Comparison of ENCODE assay signal across 11 cellular contexts in the genomic region with DNA sequence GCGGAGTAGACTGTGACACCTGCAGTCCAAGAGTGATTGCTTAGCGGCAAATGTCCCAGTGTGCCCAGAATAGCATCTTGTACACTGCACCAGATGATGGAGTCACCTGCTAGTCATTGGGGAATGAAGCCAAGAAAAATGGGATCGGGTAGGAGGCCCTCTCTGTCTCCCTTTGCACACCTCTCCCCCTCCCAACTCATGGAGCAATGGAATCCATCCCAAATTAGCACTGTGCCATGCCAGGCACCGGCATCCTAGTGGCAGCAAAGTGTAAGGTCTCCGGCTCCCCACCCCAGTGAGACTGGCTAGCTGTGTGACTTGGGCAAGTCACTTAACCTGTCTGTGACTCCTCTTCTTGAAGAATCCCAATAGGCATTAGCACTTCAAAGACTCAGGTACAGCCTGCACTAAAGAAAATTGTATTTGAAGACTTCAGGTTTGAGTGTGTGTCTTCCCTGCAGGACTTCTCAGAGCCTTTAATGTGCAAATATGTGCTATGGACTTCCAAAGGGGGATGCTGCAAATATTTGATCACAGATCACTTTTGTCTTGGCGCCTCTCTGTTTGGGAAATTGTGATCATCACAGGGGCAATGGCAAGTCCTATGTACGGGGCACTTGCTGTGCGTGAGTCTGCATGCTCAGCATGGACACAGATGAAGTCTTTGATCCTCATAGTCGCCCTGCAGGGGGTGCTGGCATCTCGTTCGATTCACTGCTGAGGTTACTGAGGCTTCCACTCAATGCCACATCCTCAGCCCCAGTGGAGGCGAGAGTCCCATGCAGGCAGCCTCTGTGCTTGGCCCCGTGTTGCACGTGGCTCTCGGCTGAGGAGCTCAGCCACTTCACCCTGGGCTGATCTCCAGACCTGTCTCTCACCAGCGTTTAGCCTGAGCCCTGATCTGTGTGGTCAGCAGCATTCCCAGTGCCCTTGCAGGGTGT.
A peak's percentile ranks its signal among the peaks of the same experiment; 100 is the strongest.
DNase-seq lines count a peak whose midpoint lies in the region; ATAC-seq, FAIRE-seq and TF ChIP-seq lines count a peak whose summit lies in the region.
"Had no signal": no experiment of that assay in that cellular context is flagged by ENCODE, and none has a peak within 500 bp of the region (broad histone marks: within the 10 kb centered on the region; RNA-seq: fewer than 3 reads in every experiment).

No MANE protein-coding gene starts in this region.

- no peaks in the 10 kb centered on the region for H3K4me1 ChIP-seq in heart right ventricle
- H3K4me1 ChIP-seq in H1 (replicated peaks in 1 of 4; ENCODE audit: control insufficient read depth in 3 of 4, insufficient read depth in 4 of 4, low read length in 3 of 4), result peaks cover 0 to 4% (median 1%) of the 10 kb centered on the region in 4 experiments; a peak in 5 of 7 replicates

- H2AFZ ChIP-seq in H1 (ENCODE audit: low read length), result no peak overlapping the region

- no peak overlapping the region for H4K5ac ChIP-seq in H1 (ENCODE audit: insufficient read length, low read depth, low read length)

- intact Hi-C loops in left ventricle myocardium superior (cut with micrococcal nuclease) (no loop called here), heart right ventricle (cut with DNase I) (no loop called here)

- H3K27me3 ChIP-seq in heart right ventricle (peaks cover 0 to 53% (median 14%) of the 10 kb centered on the region in 7 donors), H1 (replicated peaks in 1 of 4; ENCODE audit: control insufficient read depth in 3 of 4, extremely low read depth in 1 of 4, insufficient read depth in 3 of 4, low read length in 3 of 4) (no peaks in the 10 kb centered on the region; a peak in 1 of 7 replicates)

- TF ChIP-seq CTCF in heart right ventricle (IDR thresholded peaks at IDR 0.05) (peak in 2 of 9 donors; percentile 9 to 14), NB4 (IDR thresholded peaks at IDR 0.05; ENCODE audit: low read depth, low read length) (peak; percentile 45), H1 (IDR thresholded peaks at IDR 0.05; ENCODE audit: control extremely low read depth in 1 of 3, insufficient read depth in 1 of 3, low read depth in 1 of 3, low read length in 3 of 3) (peak; percentile 14 to 31 (median 20); a peak in 3 of 4 replicates), nephron progenitor cell (IDR thresholded peaks at IDR 0.05) (no peak)

- TF ChIP-seq RAD21 in H1 (IDR thresholded peaks at IDR 0.05 in 1 of 2, conservative IDR thresholded peaks at IDR 0.05 in 1 of 2; ENCODE audit: low read depth in 2 of 2, low read length in 2 of 2), result peak in 1 of 2 experiments; percentile 39; a peak in 2 of 4 replicates

- H3K4me3 ChIP-seq in heart right ventricle, result no peak overlapping the region
- H3K4me3 ChIP-seq in NB4 (ENCODE audit: low read depth, low read length), result no peak overlapping the region
- no peak overlapping the region for H3K4me3 ChIP-seq in H1 (ENCODE audit: extremely low read depth in 1 of 4, insufficient read depth in 2 of 4, low read depth in 3 of 4, low read length in 4 of 4)

- H3K36me3 ChIP-seq in heart right ventricle, result no peaks in the 10 kb centered on the region
- no peaks in the 10 kb centered on the region for H3K36me3 ChIP-seq in H1 (ENCODE audit: control insufficient read depth in 2 of 4, insufficient read depth in 4 of 4, low read length in 3 of 4)

- TF ChIP-seq POLR2A in NB4 (IDR thresholded peaks at IDR 0.05; ENCODE audit: extremely low read depth, insufficient read length) (no peak), H1 (IDR thresholded peaks at IDR 0.05; ENCODE audit: control extremely low read depth in 1 of 2, low read depth in 2 of 2, low read length in 2 of 2) (no peak)

- no peak overlapping the region for H3K4me2 ChIP-seq in H1 (ENCODE audit: insufficient read depth in 1 of 2, low read depth in 2 of 2, low read length in 2 of 2)

- H4K8ac ChIP-seq in H1 (ENCODE audit: extremely low read depth, insufficient read depth, low read length), result no peak overlapping the region; the same call in 1 of the 2 replicates

- FAIRE-seq in H1 (lab: Jason Lieb, UNC), result no peak
- FAIRE-seq: frontal cortex had no signal

- H2AK5ac ChIP-seq in H1 (ENCODE audit: low read depth, low read length), result no peak overlapping the region

- H2BK120ac ChIP-seq in H1 (replicated peaks; ENCODE audit: low read depth, low read length), result no peak overlapping the region

- no peaks in the 10 kb centered on the region for H3K79me1 ChIP-seq in H1 (ENCODE audit: low read depth, low read length)

- TF ChIP-seq EP300 in H1 (IDR thresholded peaks at IDR 0.05; ENCODE audit: borderline replicate concordance in 1 of 2, low read depth in 2 of 2, low read length in 2 of 2), result no peak

- H2BK12ac ChIP-seq in H1 (ENCODE audit: low read depth, low read length), result no peak overlapping the region

- no peaks in the 10 kb centered on the region for H3K23me2 ChIP-seq in H1 (ENCODE audit: low read depth, low read length)

- ATAC-seq in left ventricle myocardium superior (peak; percentile 30), heart right ventricle (no peak)

- peaks cover 9% of the 10 kb centered on the region for H3K27me3 Mint-ChIP-seq in nephron progenitor cell (ENCODE audit: low read depth, poor library complexity)

- H2BK5ac ChIP-seq in H1 (ENCODE audit: low read depth, low read length), result no peak overlapping the region; the same call in 1 of the 2 replicates

- H3K9me3 ChIP-seq in heart right ventricle, result no peaks in the 10 kb centered on the region
- H3K9me3 ChIP-seq in H1 (ENCODE audit: insufficient read depth in 2 of 2, low read depth in 1 of 2, low read length in 1 of 2), result no peaks in the 10 kb centered on the region

- H3K27ac ChIP-seq in heart right ventricle, result no peak overlapping the region
- no peak overlapping the region for H3K27ac ChIP-seq in H1 (ENCODE audit: low read depth, low read length)

- DNase-seq in left ventricle myocardium superior (no peak), heart right ventricle (no peak), NB4 (ENCODE audit: low read depth) (peak; percentile 54), H1 (ENCODE audit: low read depth in 1 of 2, low spot score in 2 of 2) (peak in 1 of 2 experiments; percentile 53), superior temporal gyrus (ENCODE audit: extremely low spot score) (peak; percentile 35), COLO668 (lab: John Stamatoyannopoulos, UW; ENCODE audit: unreplicated experiment) (no peak), nephron progenitor cell (no peak), LoVo (ENCODE audit: low spot score) (no peak)
- DNase-seq: activated CD4-positive, CD25-positive, alpha-beta regulatory T cell; NCI-H774 had no signal

- no peak overlapping the region for H3K9ac ChIP-seq in H1 (replicated peaks in 1 of 4; ENCODE audit: extremely low read depth in 1 of 4, low read depth in 3 of 4, low read length in 3 of 4)

- no peak overlapping the region for H3K23ac ChIP-seq in H1 (ENCODE audit: insufficient read length)

- H3K27ac Mint-ChIP-seq in nephron progenitor cell, result no peak overlapping the region

- POLR2A ChIA-PET in H1 (lab: Charles Lee; ENCODE audit: partially characterized antibody), result no interaction called here

- H4K20me1 ChIP-seq in H1 (replicated peaks in 1 of 2; ENCODE audit: control insufficient read depth in 1 of 2, insufficient read depth in 2 of 2, low read length in 2 of 2), result no peaks in the 10 kb centered on the region

- 0 out of 2 replicates have a peak overlapping the region, but pooled peaks have one; percentile 61 for H2BK15ac ChIP-seq in H1 (ENCODE audit: low read length)

- H3K18ac ChIP-seq in H1 (ENCODE audit: extremely low read depth, low read length), result no peak overlapping the region

- CTCF ChIA-PET in H1 (lab: Charles Lee; ENCODE audit: partially characterized antibody), result no interaction called here

- no peak overlapping the region for H3K56ac ChIP-seq in H1 (replicated peaks; ENCODE audit: insufficient read length, low read depth, low read length)

- no peaks in the 10 kb centered on the region for H3K79me2 ChIP-seq in H1 (ENCODE audit: control insufficient read depth in 1 of 2, insufficient read depth in 2 of 2, low read length in 2 of 2)

- WGBS in heart right ventricle, 2 donors, result 45 to 51% methylated on average over 16 of the region's 16 CpGs
- WGBS in H1 (ENCODE audit: extremely low coverage in 1 of 2, insufficient coverage in 1 of 2, insufficient read length in 1 of 2, insufficient replicate concordance in 2 of 2, low coverage in 1 of 2, low lambda C conversion rate in 2 of 2, missing lambda C conversion rate in 1 of 2), 2 experiments, result 70% methylated on average over 15 of the region's 16 CpGs; no CpG with 5 or more reads in 1 of the 2 experiments

- H4K91ac ChIP-seq in H1 (replicated peaks; ENCODE audit: insufficient read length, low read length), result no peak overlapping the region

- H3K4me3 Mint-ChIP-seq in nephron progenitor cell, result no peak overlapping the region

- H3K4ac ChIP-seq in H1 (replicated peaks; ENCODE audit: insufficient read length, low read depth, low read length), result no peak overlapping the region

- no peak overlapping the region for H2BK20ac ChIP-seq in H1 (ENCODE audit: low read length)

- H3K4me1 Mint-ChIP-seq in nephron progenitor cell, result peaks cover 17% of the 10 kb centered on the region

- no peaks in the 10 kb centered on the region for H3K9me3 Mint-ChIP-seq in nephron progenitor cell

- H3K14ac ChIP-seq in H1 (ENCODE audit: insufficient read length), result no peak overlapping the region

- H3K36me3 Mint-ChIP-seq in nephron progenitor cell (ENCODE audit: low read depth), result no peaks in the 10 kb centered on the region

TF ChIP-seq in H1, 55 proteins besides CTCF, POLR2A, EP300 and RAD21:
- TF ChIP-seq, protein P1, sequence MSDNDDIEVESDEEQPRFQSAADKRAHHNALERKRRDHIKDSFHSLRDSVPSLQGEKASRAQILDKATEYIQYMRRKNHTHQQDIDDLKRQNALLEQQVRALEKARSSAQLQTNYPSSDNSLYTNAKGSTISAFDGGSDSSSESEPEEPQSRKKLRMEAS (IDR thresholded peaks at IDR 0.05), result no peak
- TF ChIP-seq KDM1A (IDR thresholded peaks at IDR 0.05; ENCODE audit: borderline replicate concordance, low read length), result no peak

Comparison
In these comparisons a context has a peak if more than half of its experiments do, and no peak if none do; other contexts are left out.
1. DNase-seq: peak in NB4 (single experiment) and superior temporal gyrus (single experiment); none in left ventricle myocardium superior (single experiment), heart right ventricle (0 of 2), COLO668 (single experiment), nephron progenitor cell (single experiment) and LoVo (single experiment).